8 cellular contexts compared by ENCODE assay signal in genomic region chrX:150547511-150548115, GRCh38.
DNase-seq lines count a peak whose midpoint lies in the region; ATAC-seq and TF ChIP-seq lines count a peak whose summit lies in the region.

No MANE protein-coding gene starts in this region.

- no peak for TF ChIP-seq CTCF in RWPE2 (IDR thresholded peaks at IDR 0.05; ENCODE audit: poor library complexity, severe bottlenecking)
- TF ChIP-seq CTCF in coronary artery (IDR thresholded peaks at IDR 0.05): no peak

- peak; percentile 79 for ATAC-seq in HG02798 (IDR thresholded peaks at IDR 0.05; ENCODE audit: poor library complexity, unreplicated experiment)
- peak; percentile 66 for ATAC-seq in RWPE2 (ENCODE audit: low read depth)

- H3K9me3 ChIP-seq in RWPE2 (ENCODE audit: severe bottlenecking): no peaks in the 10 kb centered on the region

- H3K4me3 ChIP-seq in RWPE2 (ENCODE audit: severe bottlenecking) (no peak overlapping the region), coronary artery (peak overlapping the region; percentile 66)

- H3K27me3 ChIP-seq in RWPE2 (ENCODE audit: insufficient read depth, poor library complexity, severe bottlenecking): no peaks in the 10 kb centered on the region

- no peaks in the 10 kb centered on the region for H3K4me1 ChIP-seq in RWPE2 (ENCODE audit: insufficient read depth, poor library complexity, severe bottlenecking)

- peak; percentile 32 for DNase-seq in activated CD4-positive, alpha-beta T cell treated with anti-CD3 and anti-CD28 coated beads for 48 hours
- DNase-seq in activated CD4-positive, alpha-beta T cell treated with anti-CD3 and anti-CD28 coated beads, Interleukin-2, amount 50 U/mL, for 1 hour: no peak
- no peak for DNase-seq in RWPE2 (ENCODE audit: low spot score)
- peak; percentile 86 for DNase-seq in coronary artery (ENCODE audit: low spot score)
- DNase-seq in left kidney (ENCODE audit: low read depth, low spot score): peak; percentile 88
- DNase-seq in stimulated activated CD4-positive, alpha-beta T cell treated with anti-CD3 and anti-CD28 coated beads, Interleukin-4, amount 100 ng/mL, for 4 hours: peak; percentile 1 to 11
- DNase-seq in NAMALWA (ENCODE audit: low spot score): no peak

- H3K27ac ChIP-seq in RWPE2 (ENCODE audit: poor library complexity, severe bottlenecking) (no peak overlapping the region), coronary artery (peak overlapping the region; percentile 72 to 91)

- H3K36me3 ChIP-seq in RWPE2 (ENCODE audit: low read depth): no peaks in the 10 kb centered on the region

Comparison
In these comparisons a context has a peak if more than half of its experiments do, and no peak if none do; other contexts are left out.
1. DNase-seq: peak in activated CD4-positive, alpha-beta T cell treated with anti-CD3 and anti-CD28 coated beads for 48 hours (single experiment), coronary artery (single experiment), left kidney (single experiment) and stimulated activated CD4-positive, alpha-beta T cell treated with anti-CD3 and anti-CD28 coated beads, Interleukin-4, amount 100 ng/mL, for 4 hours (2 of 2); none in activated CD4-positive, alpha-beta T cell treated with anti-CD3 and anti-CD28 coated beads, Interleukin-2, amount 50 U/mL, for 1 hour (single experiment), RWPE2 (single experiment) and NAMALWA (single experiment).